8 cellular contexts compared by ENCODE assay signal in the genomic region with DNA sequence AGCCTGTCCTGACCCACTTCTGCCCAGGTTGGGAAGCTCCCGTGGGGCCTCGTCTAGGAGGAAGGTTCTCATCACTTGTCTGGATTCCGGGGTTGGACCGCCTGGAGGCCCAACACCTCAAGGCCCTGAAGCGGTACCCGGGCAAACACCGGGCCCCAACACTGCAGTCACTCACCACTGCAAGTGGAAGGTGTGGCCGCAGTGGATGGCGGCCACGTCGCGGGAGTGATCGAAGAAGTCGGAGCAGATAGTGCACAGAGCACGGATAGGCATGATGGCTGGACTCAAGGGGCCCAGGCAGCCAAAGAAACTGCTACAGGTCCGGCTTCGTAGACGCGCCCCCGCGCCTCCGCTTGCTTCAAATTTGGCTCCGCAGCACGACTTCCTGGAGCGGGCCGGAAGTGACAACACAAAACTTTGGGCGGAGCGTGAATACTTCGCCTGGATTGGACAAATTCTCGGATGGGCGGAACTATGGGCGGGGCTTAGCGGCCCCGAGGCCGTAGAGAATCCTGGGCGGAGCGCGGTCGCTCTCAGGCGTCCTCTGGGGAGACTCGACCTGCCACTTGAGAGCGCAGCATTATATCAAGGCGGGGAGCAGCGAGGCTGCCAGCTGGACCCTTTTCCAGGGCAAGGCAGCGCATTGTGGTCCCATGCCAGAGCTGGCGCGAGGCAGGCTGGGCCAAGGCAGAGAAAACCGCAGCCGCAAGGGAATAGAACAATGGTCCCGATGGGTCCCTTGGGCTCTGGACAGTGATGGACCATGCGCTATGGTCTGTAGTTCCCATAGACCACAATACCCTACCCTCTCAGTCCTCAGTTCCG. TPM values are rescaled to one million over a fixed set of nuclear protein-coding genes. Genes with fewer than 3 reads are reported as not detected.
DNase-seq lines count a peak whose midpoint lies in the region; ATAC-seq and TF ChIP-seq lines count a peak whose summit lies in the region.

A gene with protein sequence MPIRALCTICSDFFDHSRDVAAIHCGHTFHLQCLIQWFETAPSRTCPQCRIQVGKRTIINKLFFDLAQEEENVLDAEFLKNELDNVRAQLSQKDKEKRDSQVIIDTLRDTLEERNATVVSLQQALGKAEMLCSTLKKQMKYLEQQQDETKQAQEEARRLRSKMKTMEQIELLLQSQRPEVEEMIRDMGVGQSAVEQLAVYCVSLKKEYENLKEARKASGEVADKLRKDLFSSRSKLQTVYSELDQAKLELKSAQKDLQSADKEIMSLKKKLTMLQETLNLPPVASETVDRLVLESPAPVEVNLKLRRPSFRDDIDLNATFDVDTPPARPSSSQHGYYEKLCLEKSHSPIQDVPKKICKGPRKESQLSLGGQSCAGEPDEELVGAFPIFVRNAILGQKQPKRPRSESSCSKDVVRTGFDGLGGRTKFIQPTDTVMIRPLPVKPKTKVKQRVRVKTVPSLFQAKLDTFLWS (minus strand): TSS at position 384 of the 825 bp plus-strand sequence. CDS start 111 bp downstream, at position 273.

- TF ChIP-seq CTCF in GM10248 (IDR thresholded peaks at IDR 0.05; ENCODE audit: control extremely low read depth, extremely low read depth, low read depth, missing control alignments) (no peak), omental fat pad (IDR thresholded peaks at IDR 0.05) (no peak), testis (IDR thresholded peaks at IDR 0.05) (no peak)

- intact Hi-C loops in testis (cut with DNase I; ENCODE audit: low total_unique reads) = no loop called here

- no peaks in the 10 kb centered on the region for H3K36me3 Mint-ChIP-seq in activated naive CD4-positive, alpha-beta T cell treated with anti-CD3 and anti-CD28 coated beads, Interleukin-2, amount 50 U/mL, for 24 hours

- H3K27me3 ChIP-seq in testis = no peaks in the 10 kb centered on the region

- peak within 1 kb of the TSS; percentile 93 for H3K27ac Mint-ChIP-seq in activated naive CD4-positive, alpha-beta T cell treated with anti-CD3 and anti-CD28 coated beads, Interleukin-2, amount 50 U/mL, for 24 hours

- ATAC-seq in HG02588 (IDR thresholded peaks at IDR 0.05; ENCODE audit: unreplicated experiment) (peak; percentile 89), SK-N-SH treated with all-trans-retinoic acid at 6 μM for 48 hours (peak; percentile 99), omental fat pad (ENCODE audit: low FRiP score) (peak; percentile 94)

- peak within 1 kb of the TSS; percentile 90 for H3K4me3 Mint-ChIP-seq in activated naive CD4-positive, alpha-beta T cell treated with anti-CD3 and anti-CD28 coated beads, Interleukin-2, amount 50 U/mL, for 24 hours

- POLR2A ChIA-PET in GM10248 (lab: Yijun Ruan, JAX) = no interaction called here

- peaks cover 9% of the 10 kb centered on the region for H3K4me1 Mint-ChIP-seq in activated naive CD4-positive, alpha-beta T cell treated with anti-CD3 and anti-CD28 coated beads, Interleukin-2, amount 50 U/mL, for 24 hours

- H3K27me3 Mint-ChIP-seq in activated naive CD4-positive, alpha-beta T cell treated with anti-CD3 and anti-CD28 coated beads, Interleukin-2, amount 50 U/mL, for 24 hours = no peaks in the 10 kb centered on the region

- H3K36me3 ChIP-seq in testis (ENCODE audit: low read depth, missing control alignments) = no peaks in the 10 kb centered on the region

- H3K4me1 ChIP-seq in testis = no peaks in the 10 kb centered on the region

- peak; percentile 100 for DNase-seq in GM10248 (ENCODE audit: extremely low spot score)
- DNase-seq in NCI-H1048 (lab: John Stamatoyannopoulos, UW) = peak; percentile 71
- DNase-seq in glomerular visceral epithelial cell (ENCODE audit: extremely low spot score) = peak; percentile 92
- peak; percentile 74 for DNase-seq in omental fat pad (ENCODE audit: low spot score)
- DNase-seq in testis = peak; percentile 96

- no peak for TF ChIP-seq POLR2A in testis (IDR thresholded peaks at IDR 0.05)

- WGBS in testis, 2 donors = 4% methylated on average over 13 to 51 of the region's 52 CpGs

- H3K9me3 ChIP-seq in testis = no peaks in the 10 kb centered on the region

- peak within 1 kb of the TSS; percentile 41 to 74 for H3K27ac ChIP-seq in testis

- H3K9me3 Mint-ChIP-seq in activated naive CD4-positive, alpha-beta T cell treated with anti-CD3 and anti-CD28 coated beads, Interleukin-2, amount 50 U/mL, for 24 hours = no peaks in the 10 kb centered on the region

- H3K4me3 ChIP-seq in testis = peak within 1 kb of the TSS; percentile 46 to 67

- CTCF ChIA-PET in GM10248 (lab: Yijun Ruan, JAX) = interaction anchor here (0.8 to 7.1 kb wide), 7 partner anchors 11 to 54 kb away, joined by 3 to 34 read pairs (median 4); a partner anchor contains a TSS

TF ChIP-seq in SK-N-SH treated with all-trans-retinoic acid at 6 μM for 48 hours, 23 proteins besides CTCF, POLR2A, EP300 and RAD21 (continues in another document):
- no peak for TF ChIP-seq ZNF565 (CRISPR knock-in tag; conservative IDR thresholded peaks at IDR 0.05; ENCODE audit: low read depth)
- TF ChIP-seq ESRRG (CRISPR knock-in tag; IDR thresholded peaks at IDR 0.05) = no peak
- TF ChIP-seq, protein P1, sequence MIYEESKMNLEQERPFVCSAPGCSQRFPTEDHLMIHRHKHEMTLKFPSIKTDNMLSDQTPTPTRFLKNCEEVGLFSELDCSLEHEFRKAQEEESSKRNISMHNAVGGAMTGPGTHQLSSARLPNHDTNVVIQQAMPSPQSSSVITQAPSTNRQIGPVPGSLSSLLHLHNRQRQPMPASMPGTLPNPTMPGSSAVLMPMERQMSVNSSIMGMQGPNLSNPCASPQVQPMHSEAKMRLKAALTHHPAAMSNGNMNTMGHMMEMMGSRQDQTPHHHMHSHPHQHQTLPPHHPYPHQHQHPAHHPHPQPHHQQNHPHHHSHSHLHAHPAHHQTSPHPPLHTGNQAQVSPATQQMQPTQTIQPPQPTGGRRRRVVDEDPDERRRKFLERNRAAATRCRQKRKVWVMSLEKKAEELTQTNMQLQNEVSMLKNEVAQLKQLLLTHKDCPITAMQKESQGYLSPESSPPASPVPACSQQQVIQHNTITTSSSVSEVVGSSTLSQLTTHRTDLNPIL (CRISPR knock-in tag; IDR thresholded peaks at IDR 0.05; ENCODE audit: low read depth) = no peak
- TF ChIP-seq SNAI2 (CRISPR knock-in tag; IDR thresholded peaks at IDR 0.05) = no peak
- no peak for TF ChIP-seq ISL1 (CRISPR knock-in tag; IDR thresholded peaks at IDR 0.05)
- TF ChIP-seq GLIS3 (CRISPR knock-in tag; IDR thresholded peaks at IDR 0.05) = no peak
- no peak for TF ChIP-seq BACH2 (CRISPR knock-in tag; IDR thresholded peaks at IDR 0.05; ENCODE audit: borderline replicate concordance)
- TF ChIP-seq, protein P2, sequence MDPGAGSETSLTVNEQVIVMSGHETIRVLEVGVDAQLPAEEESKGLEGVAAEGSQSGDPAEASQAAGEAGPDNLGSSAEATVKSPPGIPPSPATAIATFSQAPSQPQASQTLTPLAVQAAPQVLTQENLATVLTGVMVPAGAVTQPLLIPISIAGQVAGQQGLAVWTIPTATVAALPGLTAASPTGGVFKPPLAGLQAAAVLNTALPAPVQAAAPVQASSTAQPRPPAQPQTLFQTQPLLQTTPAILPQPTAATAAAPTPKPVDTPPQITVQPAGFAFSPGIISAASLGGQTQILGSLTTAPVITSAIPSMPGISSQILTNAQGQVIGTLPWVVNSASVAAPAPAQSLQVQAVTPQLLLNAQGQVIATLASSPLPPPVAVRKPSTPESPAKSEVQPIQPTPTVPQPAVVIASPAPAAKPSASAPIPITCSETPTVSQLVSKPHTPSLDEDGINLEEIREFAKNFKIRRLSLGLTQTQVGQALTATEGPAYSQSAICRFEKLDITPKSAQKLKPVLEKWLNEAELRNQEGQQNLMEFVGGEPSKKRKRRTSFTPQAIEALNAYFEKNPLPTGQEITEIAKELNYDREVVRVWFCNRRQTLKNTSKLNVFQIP (CRISPR knock-in tag; IDR thresholded peaks at IDR 0.05; ENCODE audit: borderline replicate concordance, low read depth) = no peak
- TF ChIP-seq PPARA (CRISPR knock-in tag; IDR thresholded peaks at IDR 0.05; ENCODE audit: borderline replicate concordance) = no peak
- TF ChIP-seq, protein P3, sequence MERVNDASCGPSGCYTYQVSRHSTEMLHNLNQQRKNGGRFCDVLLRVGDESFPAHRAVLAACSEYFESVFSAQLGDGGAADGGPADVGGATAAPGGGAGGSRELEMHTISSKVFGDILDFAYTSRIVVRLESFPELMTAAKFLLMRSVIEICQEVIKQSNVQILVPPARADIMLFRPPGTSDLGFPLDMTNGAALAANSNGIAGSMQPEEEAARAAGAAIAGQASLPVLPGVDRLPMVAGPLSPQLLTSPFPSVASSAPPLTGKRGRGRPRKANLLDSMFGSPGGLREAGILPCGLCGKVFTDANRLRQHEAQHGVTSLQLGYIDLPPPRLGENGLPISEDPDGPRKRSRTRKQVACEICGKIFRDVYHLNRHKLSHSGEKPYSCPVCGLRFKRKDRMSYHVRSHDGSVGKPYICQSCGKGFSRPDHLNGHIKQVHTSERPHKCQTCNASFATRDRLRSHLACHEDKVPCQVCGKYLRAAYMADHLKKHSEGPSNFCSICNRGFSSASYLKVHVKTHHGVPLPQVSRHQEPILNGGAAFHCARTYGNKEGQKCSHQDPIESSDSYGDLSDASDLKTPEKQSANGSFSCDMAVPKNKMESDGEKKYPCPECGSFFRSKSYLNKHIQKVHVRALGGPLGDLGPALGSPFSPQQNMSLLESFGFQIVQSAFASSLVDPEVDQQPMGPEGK (CRISPR knock-in tag; IDR thresholded peaks at IDR 0.05; ENCODE audit: borderline replicate concordance) = no peak
- TF ChIP-seq ZFP3 (CRISPR knock-in tag; IDR thresholded peaks at IDR 0.05) = no peak

RNA-seq across cellular contexts. Expression of the gene that starts here (rescaled TPM):
- total RNA-seq in omental fat pad (1 to 10 TPM in 3 of 4 donors, not detected in 1; 1.0 to 1.8 (median 1.6) TPM), testis (10 to 100 TPM; 15.8 to 21.3 TPM)
- polyA plus RNA-seq in testis (ENCODE audit: insufficient read depth, low read depth, low replicate concordance) = 16.0 TPM

Comparison
In these comparisons a context has a peak if more than half of its experiments do, and no peak if none do; other contexts are left out.
1. Peak in every context shown above with its lines: DNase-seq, ATAC-seq, H3K4me3 ChIP-seq and H3K27ac ChIP-seq.
2. RNA of the gene that starts here (total RNA-seq): 15.8 to 21.3 TPM in testis; 1.0 to 1.8 TPM in omental fat pad; every median in the first group is over 4 times any median in the second.